Comparison of ENCODE assay signal across 8 cellular contexts in the genomic region with DNA sequence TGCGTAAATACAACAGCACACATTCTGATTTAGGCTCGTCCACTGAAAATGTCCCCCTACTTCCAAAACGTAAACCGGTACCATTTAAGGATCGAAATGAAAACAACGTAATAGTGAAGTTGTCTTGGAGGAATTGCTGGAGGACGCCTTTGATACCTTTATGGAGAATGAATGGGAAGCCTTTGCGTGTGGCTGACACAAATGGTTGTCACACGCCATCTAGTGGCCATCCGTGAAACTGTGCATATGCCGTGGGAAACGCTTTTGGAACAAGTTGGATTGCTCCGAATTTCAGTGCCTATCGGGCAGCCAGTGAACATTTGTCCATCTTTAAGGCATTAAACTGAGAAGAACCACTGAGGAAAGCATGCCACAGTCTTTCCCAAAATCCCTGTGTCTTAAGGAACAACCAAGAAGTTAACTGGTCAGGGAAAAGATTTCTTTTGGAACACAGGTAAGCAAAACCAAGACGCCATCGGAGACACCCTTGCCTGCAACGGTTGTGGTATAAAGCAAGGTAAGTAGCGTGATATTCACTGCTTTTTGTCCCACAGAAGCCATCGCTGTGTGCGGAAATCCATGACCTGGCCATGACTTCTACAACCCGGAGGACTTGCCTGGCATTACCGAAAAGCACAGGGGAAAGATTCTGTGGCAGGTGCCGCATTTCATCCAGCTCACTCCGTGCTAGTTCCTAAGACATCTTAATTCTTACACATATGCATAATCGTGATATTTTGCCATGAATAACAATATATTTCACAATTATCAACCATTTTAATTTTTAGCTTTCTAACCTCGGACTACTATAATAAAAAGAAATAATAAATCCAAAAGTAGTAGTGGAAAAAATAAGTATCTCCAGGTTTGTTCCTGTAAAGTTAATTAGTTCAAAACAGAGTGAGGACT.
DNase-seq lines count a peak whose midpoint lies in the region; ATAC-seq and TF ChIP-seq lines count a peak whose summit lies in the region.

No MANE protein-coding gene starts in this region.

- peak; percentile 97 for TF ChIP-seq CTCF in AG09319 (IDR thresholded peaks at IDR 0.05; ENCODE audit: low read depth, low read length)
- peak; percentile 95 to 97 for TF ChIP-seq CTCF in GM23338 (conservative IDR thresholded peaks at IDR 0.05; ENCODE audit: low read depth in 2 of 2)
- TF ChIP-seq CTCF in choroid plexus epithelial cell (conservative IDR thresholded peaks at IDR 0.05; ENCODE audit: low read depth, low read length) = peak; percentile 98

- no peak overlapping the region for H3K27ac ChIP-seq in GM23338 (ENCODE audit: low read depth)

- H3K4me1 Mint-ChIP-seq in GM23338 = peaks cover 12% of the 10 kb centered on the region

- H3K9me2 ChIP-seq in GM23338 (ENCODE audit: insufficient read depth) = no peaks in the 10 kb centered on the region

- no peak overlapping the region for H3K27ac Mint-ChIP-seq in GM23338

- H4K20me1 ChIP-seq in GM23338 (replicated peaks; ENCODE audit: insufficient read depth) = no peaks in the 10 kb centered on the region; the same call in 1 of the 2 replicates

- peak; percentile 76 for ATAC-seq in GM23338
- ATAC-seq in GM21825 (IDR thresholded peaks at IDR 0.05; ENCODE audit: unreplicated experiment) = no peak

- no peak overlapping the region for H3K4me3 ChIP-seq in GM23338
- H3K4me3 ChIP-seq in choroid plexus epithelial cell (ENCODE audit: low read depth, low read length) = no peak overlapping the region

- H3K9me3 Mint-ChIP-seq in GM23338 = no peaks in the 10 kb centered on the region

- peaks cover 25% of the 10 kb centered on the region for H3K27me3 Mint-ChIP-seq in GM23338 (ENCODE audit: insufficient read depth, low read depth, poor library complexity)

- H3K4me3 Mint-ChIP-seq in GM23338 = no peak overlapping the region

- no peaks in the 10 kb centered on the region for H3K36me3 ChIP-seq in GM23338 (ENCODE audit: insufficient read depth)

- DNase-seq in AG09319 (ENCODE audit: extremely low read depth, low read depth) (peak; percentile 53), GM23338 (ENCODE audit: low spot score) (peak; percentile 87), NCI-H2227 (lab: John Stamatoyannopoulos, UW; ENCODE audit: unreplicated experiment) (peak; percentile 83), choroid plexus epithelial cell (ENCODE audit: low read depth) (peak; percentile 90), kidney glomerular epithelial cell (lab: John Stamatoyannopoulos, UW) (peak; percentile 78)
- peak; percentile 66 for DNase-seq in activated CD4-positive, CD25-positive, alpha-beta regulatory T cell treated with anti-CD3 and anti-CD28 coated beads, Interleukin-2, amount 50 U/mL, for 72 hours
- peak; percentile 30 for DNase-seq in stimulated activated CD4-positive, alpha-beta T cell treated with anti-CD3 and anti-CD28 coated beads, Interleukin-2, amount 100 ng/mL, for 4 hours (ENCODE audit: low read depth)

- no peak overlapping the region for H2AFZ ChIP-seq in GM23338

- H3K4me2 ChIP-seq in GM23338 = no peak overlapping the region

- no peaks in the 10 kb centered on the region for H3K79me2 ChIP-seq in GM23338 (replicated peaks; ENCODE audit: insufficient read depth)

- no peaks in the 10 kb centered on the region for H3K36me3 Mint-ChIP-seq in GM23338 (ENCODE audit: low read depth)

- H3F3A ChIP-seq in GM23338 (replicated peaks; ENCODE audit: low read depth) = no peaks in the 10 kb centered on the region

- H3K27me3 ChIP-seq in GM23338 (ENCODE audit: insufficient read depth) = peaks cover 49% of the 10 kb centered on the region

- H3K4me1 ChIP-seq in GM23338 (ENCODE audit: insufficient read depth) = peaks cover 13% of the 10 kb centered on the region; the same call in 1 of the 2 replicates

TF ChIP-seq in GM23338, 12 proteins besides CTCF, POLR2A, EP300 and RAD21 (continues in another document):
- TF ChIP-seq EZH2phosphoT487 (IDR thresholded peaks at IDR 0.05; ENCODE audit: unreplicated experiment) (no peak), STAT1 (IDR thresholded peaks at IDR 0.05; ENCODE audit: unreplicated experiment) (no peak), ZNF114 (CRISPR knock-in tag; IDR thresholded peaks at IDR 0.05) (no peak), POLR2AphosphoS5 (IDR thresholded peaks at IDR 0.05; ENCODE audit: low read depth) (no peak), EZH2 (IDR thresholded peaks at IDR 0.05; ENCODE audit: low read depth, unreplicated experiment) (no peak), CREB1 (CRISPR knock-in tag; IDR thresholded peaks at IDR 0.05; ENCODE audit: low read depth) (no peak), JUNB (IDR thresholded peaks at IDR 0.05; ENCODE audit: unreplicated experiment) (no peak), NANOG (IDR thresholded peaks at IDR 0.05; ENCODE audit: borderline replicate concordance) (no peak), ZNF331 (CRISPR knock-in tag; IDR thresholded peaks at IDR 0.05; ENCODE audit: low read depth) (no peak)
- TF ChIP-seq, protein P1, sequence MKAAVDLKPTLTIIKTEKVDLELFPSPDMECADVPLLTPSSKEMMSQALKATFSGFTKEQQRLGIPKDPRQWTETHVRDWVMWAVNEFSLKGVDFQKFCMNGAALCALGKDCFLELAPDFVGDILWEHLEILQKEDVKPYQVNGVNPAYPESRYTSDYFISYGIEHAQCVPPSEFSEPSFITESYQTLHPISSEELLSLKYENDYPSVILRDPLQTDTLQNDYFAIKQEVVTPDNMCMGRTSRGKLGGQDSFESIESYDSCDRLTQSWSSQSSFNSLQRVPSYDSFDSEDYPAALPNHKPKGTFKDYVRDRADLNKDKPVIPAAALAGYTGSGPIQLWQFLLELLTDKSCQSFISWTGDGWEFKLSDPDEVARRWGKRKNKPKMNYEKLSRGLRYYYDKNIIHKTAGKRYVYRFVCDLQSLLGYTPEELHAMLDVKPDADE (IDR thresholded peaks at IDR 0.05) = no peak
- TF ChIP-seq, protein P2, sequence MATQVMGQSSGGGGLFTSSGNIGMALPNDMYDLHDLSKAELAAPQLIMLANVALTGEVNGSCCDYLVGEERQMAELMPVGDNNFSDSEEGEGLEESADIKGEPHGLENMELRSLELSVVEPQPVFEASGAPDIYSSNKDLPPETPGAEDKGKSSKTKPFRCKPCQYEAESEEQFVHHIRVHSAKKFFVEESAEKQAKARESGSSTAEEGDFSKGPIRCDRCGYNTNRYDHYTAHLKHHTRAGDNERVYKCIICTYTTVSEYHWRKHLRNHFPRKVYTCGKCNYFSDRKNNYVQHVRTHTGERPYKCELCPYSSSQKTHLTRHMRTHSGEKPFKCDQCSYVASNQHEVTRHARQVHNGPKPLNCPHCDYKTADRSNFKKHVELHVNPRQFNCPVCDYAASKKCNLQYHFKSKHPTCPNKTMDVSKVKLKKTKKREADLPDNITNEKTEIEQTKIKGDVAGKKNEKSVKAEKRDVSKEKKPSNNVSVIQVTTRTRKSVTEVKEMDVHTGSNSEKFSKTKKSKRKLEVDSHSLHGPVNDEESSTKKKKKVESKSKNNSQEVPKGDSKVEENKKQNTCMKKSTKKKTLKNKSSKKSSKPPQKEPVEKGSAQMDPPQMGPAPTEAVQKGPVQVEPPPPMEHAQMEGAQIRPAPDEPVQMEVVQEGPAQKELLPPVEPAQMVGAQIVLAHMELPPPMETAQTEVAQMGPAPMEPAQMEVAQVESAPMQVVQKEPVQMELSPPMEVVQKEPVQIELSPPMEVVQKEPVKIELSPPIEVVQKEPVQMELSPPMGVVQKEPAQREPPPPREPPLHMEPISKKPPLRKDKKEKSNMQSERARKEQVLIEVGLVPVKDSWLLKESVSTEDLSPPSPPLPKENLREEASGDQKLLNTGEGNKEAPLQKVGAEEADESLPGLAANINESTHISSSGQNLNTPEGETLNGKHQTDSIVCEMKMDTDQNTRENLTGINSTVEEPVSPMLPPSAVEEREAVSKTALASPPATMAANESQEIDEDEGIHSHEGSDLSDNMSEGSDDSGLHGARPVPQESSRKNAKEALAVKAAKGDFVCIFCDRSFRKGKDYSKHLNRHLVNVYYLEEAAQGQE (IDR thresholded peaks at IDR 0.05; ENCODE audit: unreplicated experiment) = no peak

Comparison
In these comparisons a context has a peak if more than half of its experiments do, and no peak if none do; other contexts are left out.
1. DNase-seq: peak in every context shown above with its lines; median percentile 90 in choroid plexus epithelial cell; 87 in GM23338; 83 in NCI-H2227; 78 in kidney glomerular epithelial cell; 66 in activated CD4-positive, CD25-positive, alpha-beta regulatory T cell treated with anti-CD3 and anti-CD28 coated beads, Interleukin-2, amount 50 U/mL, for 72 hours; 53 in AG09319; 30 in stimulated activated CD4-positive, alpha-beta T cell treated with anti-CD3 and anti-CD28 coated beads, Interleukin-2, amount 100 ng/mL, for 4 hours.